ENCODE assay signal across 8 cellular contexts in genomic region chr10:124388823-124389612, GRCh38. TPM values are rescaled to one million over a fixed set of nuclear protein-coding genes. Genes with fewer than 3 reads are reported as not detected.
DNase-seq lines count a peak whose midpoint lies in the region; ATAC-seq and TF ChIP-seq lines count a peak whose summit lies in the region.

No MANE protein-coding gene starts in this region.

- no peaks in the 10 kb centered on the region for H4K20me1 ChIP-seq in neural cell (ENCODE audit: insufficient read depth)

- no peaks in the 10 kb centered on the region for H3K27me3 ChIP-seq in neural cell (ENCODE audit: insufficient read depth, low read depth, low read length)

- H3F3A ChIP-seq in neural cell (ENCODE audit: insufficient read depth, low read length, poor library complexity, severe bottlenecking), result no peaks in the 10 kb centered on the region

- H3K9ac ChIP-seq in neural cell (ENCODE audit: low read length), result no peak overlapping the region

- DNase-seq in DMS153 treated with DMSO at 0.1 percent for 48 hours (lab: John Stamatoyannopoulos, UW; ENCODE audit: unreplicated experiment), result peak; percentile 59
- DNase-seq in HuH-7.5 (ENCODE audit: low spot score), result peak; percentile 94
- DNase-seq in RPMI8226, result peak; percentile 89
- peak; percentile 92 for DNase-seq in activated gamma-delta T cell treated with Interleukin-2 at 50 U/mL for 16 hours
- DNase-seq in foreskin fibroblast, result peak; percentile 78 to 96
- DNase-seq in stimulated activated naive CD4-positive, alpha-beta T cell treated with Interleukin-2 at 50 U/mL for 16 hours (lab: John Stamatoyannopoulos, UW), result peak; percentile 87

- no peaks in the 10 kb centered on the region for H3K9me2 ChIP-seq in neural cell (ENCODE audit: insufficient read depth, low read length)

- ATAC-seq in GM21526 (IDR thresholded peaks at IDR 0.05; ENCODE audit: low FRiP score, unreplicated experiment), result peak; percentile 68

- TF ChIP-seq CTCF in foreskin fibroblast (IDR thresholded peaks at IDR 0.05; ENCODE audit: low read depth, low read length) (peak; percentile 83), neural cell (IDR thresholded peaks at IDR 0.05; ENCODE audit: poor library complexity, severe bottlenecking) (peak; percentile 97)

- H2AFZ ChIP-seq in neural cell (ENCODE audit: low read depth, low read length), result no peak overlapping the region

- H3K36me3 ChIP-seq in neural cell (ENCODE audit: insufficient read depth, low read length), result no peaks in the 10 kb centered on the region

- peak overlapping the region; percentile 25 for H3K4me2 ChIP-seq in neural cell (ENCODE audit: low read length)

- H3K9me3 ChIP-seq in neural cell (ENCODE audit: low read length), result no peaks in the 10 kb centered on the region

- no peak for TF ChIP-seq EP300 in neural cell (conservative IDR thresholded peaks at IDR 0.05; ENCODE audit: poor library complexity, severe bottlenecking)

- no peaks in the 10 kb centered on the region for H3K79me2 ChIP-seq in neural cell (replicated peaks; ENCODE audit: insufficient read depth, low read length)

- H3K4me3 ChIP-seq in foreskin fibroblast (ENCODE audit: low read depth in 1 of 2, low read length in 2 of 2), result peak overlapping the region; percentile 36
- peak overlapping the region; percentile 64 for H3K4me3 ChIP-seq in neural cell (ENCODE audit: low read length)

- peak; percentile 99 for TF ChIP-seq RAD21 in neural cell (conservative IDR thresholded peaks at IDR 0.05)

- no peak overlapping the region for H3K27ac ChIP-seq in neural cell (ENCODE audit: low read length)

TF ChIP-seq in neural cell, 6 proteins besides CTCF, POLR2A, EP300 and RAD21:
- TF ChIP-seq POLR2AphosphoS5 (IDR thresholded peaks at IDR 0.05) (no peak), SMC3 (conservative IDR thresholded peaks at IDR 0.05; ENCODE audit: poor library complexity) (peak; percentile 100), MXI1 (conservative IDR thresholded peaks at IDR 0.05; ENCODE audit: poor library complexity, severe bottlenecking) (peak; percentile 37)

RNA-seq across cellular contexts. Expression of gene OAT, which starts 29.7 kb away (rescaled TPM):
- 129 and 132 TPM in 2 replicates for polyA plus RNA-seq in neural cell
- polyA minus RNA-seq in neural cell, result 79.6 and 90.1 TPM in 2 replicates
